ENCODE assay signal across 25 cellular contexts in the genomic region with DNA sequence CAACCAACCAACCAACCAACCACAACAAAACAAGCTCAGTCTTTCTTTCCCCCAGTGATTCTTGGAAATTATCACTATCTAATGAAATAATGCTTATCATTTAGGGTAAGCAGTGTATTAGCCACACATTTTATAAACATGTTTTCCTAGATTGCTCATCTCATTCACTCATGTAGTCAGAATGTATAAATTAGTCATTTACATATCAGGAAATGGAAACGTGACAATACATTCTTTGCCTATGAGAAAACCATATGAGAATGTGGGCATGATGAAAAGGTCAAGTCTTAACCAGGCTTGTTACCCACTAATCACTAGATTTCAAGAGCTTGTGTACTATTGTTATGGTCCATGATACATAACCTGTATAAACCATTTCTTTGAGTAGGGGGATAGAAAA.
A peak's percentile ranks its signal among the peaks of the same experiment; 100 is the strongest.
DNase-seq lines count a peak whose midpoint lies in the region; ATAC-seq and TF ChIP-seq lines count a peak whose summit lies in the region.
"Had no signal": no experiment of that assay in that cellular context is flagged by ENCODE, and none has a peak within 500 bp of the region (broad histone marks: within the 10 kb centered on the region; RNA-seq: fewer than 3 reads in every experiment).

No MANE protein-coding gene starts in this region.

- no peaks in the 10 kb centered on the region for H3K36me3 Mint-ChIP-seq in HFFc6 (ENCODE audit: low read depth)
- H3K36me3 Mint-ChIP-seq: CD8-positive, alpha-beta T cell had no signal

- H3K4me3 ChIP-seq in astrocyte of the cerebellum (ENCODE audit: low read depth, low read length) (no peak overlapping the region), foreskin fibroblast (ENCODE audit: low read depth in 1 of 2, low read length in 2 of 2) (no peak overlapping the region), MM.1S (ENCODE audit: low read length) (no peak overlapping the region)
- H3K4me3 ChIP-seq: ascending aorta, gastroesophageal sphincter had no signal

- no peak overlapping the region for H3K27ac Mint-ChIP-seq in HFFc6
- H3K27ac Mint-ChIP-seq: activated B cell treated with CpG ODN at 0.5 μM for 24 hours; CD8-positive, alpha-beta T cell; natural killer cell treated with Interleukin-12 subunit alpha and Interleukin-12 subunit beta and Interleukin-15 and Interleukin-18, amount 100 ng/mL, for 72 hours; progenitor cell of endocrine pancreas; T-helper 17 cell had no signal

- TF ChIP-seq CTCF in HFFc6 (IDR thresholded peaks at IDR 0.05) (no peak), astrocyte of the cerebellum (IDR thresholded peaks at IDR 0.05; ENCODE audit: low read depth, low read length, missing control alignments) (no peak), foreskin fibroblast (IDR thresholded peaks at IDR 0.05; ENCODE audit: low read depth, low read length) (no peak), MM.1S (IDR thresholded peaks at IDR 0.05; ENCODE audit: low read length) (no peak)

- H3K4me1 ChIP-seq in MM.1S (ENCODE audit: low read length) = no peaks in the 10 kb centered on the region
- H3K4me1 ChIP-seq: ascending aorta, gastroesophageal sphincter had no signal

- H3K27ac ChIP-seq in MM.1S (ENCODE audit: low read length) = no peak overlapping the region
- H3K27ac ChIP-seq: ascending aorta, gastroesophageal sphincter, HL-60 had no signal

- H3K4me2 ChIP-seq in MM.1S (ENCODE audit: low read depth, low read length) = no peak overlapping the region

- no peaks in the 10 kb centered on the region for H3K36me3 ChIP-seq in MM.1S (replicated peaks; ENCODE audit: insufficient read depth, low read length)
- H3K36me3 ChIP-seq: ascending aorta, gastroesophageal sphincter had no signal

- H3K4me3 Mint-ChIP-seq in HFFc6 = no peak overlapping the region
- H3K4me3 Mint-ChIP-seq: activated B cell treated with CpG ODN at 0.5 μM for 24 hours; CD8-positive, alpha-beta T cell; natural killer cell treated with Interleukin-12 subunit alpha and Interleukin-12 subunit beta and Interleukin-15 and Interleukin-18, amount 100 ng/mL, for 72 hours; T-helper 17 cell had no signal

- no peaks in the 10 kb centered on the region; the same call in 1 of the 2 replicates for H3K4me1 Mint-ChIP-seq in HFFc6 (ENCODE audit: low read depth)
- H3K4me1 Mint-ChIP-seq: activated B cell treated with CpG ODN at 0.5 μM for 24 hours, T-helper 17 cell had no signal

- ATAC-seq in HG03039 (IDR thresholded peaks at IDR 0.05; ENCODE audit: unreplicated experiment) = no peak
- ATAC-seq: CD8-positive, alpha-beta T cell; gastroesophageal sphincter; natural killer cell treated with Interleukin-12 subunit alpha and Interleukin-12 subunit beta and Interleukin-15 and Interleukin-18, amount 100 ng/mL, for 72 hours; T-helper 17 cell had no signal

- H3K27me3 Mint-ChIP-seq in HFFc6 (ENCODE audit: insufficient read depth) = no peaks in the 10 kb centered on the region
- H3K27me3 Mint-ChIP-seq: activated B cell treated with CpG ODN at 0.5 μM for 24 hours; natural killer cell treated with Interleukin-12 subunit alpha and Interleukin-12 subunit beta and Interleukin-15 and Interleukin-18, amount 100 ng/mL, for 72 hours; progenitor cell of endocrine pancreas; T-helper 17 cell had no signal

- H3K79me2 ChIP-seq in MM.1S (ENCODE audit: low read length) = no peaks in the 10 kb centered on the region

- H2AFZ ChIP-seq in MM.1S (ENCODE audit: low read length) = no peak overlapping the region

- H3K9me3 Mint-ChIP-seq in HFFc6 = peaks cover 20% of the 10 kb centered on the region
- H3K9me3 Mint-ChIP-seq: activated B cell treated with CpG ODN at 0.5 μM for 24 hours had no signal

- DNase-seq in A172 (ENCODE audit: low spot score) (peak; percentile 65), HFFc6 (peak; percentile 0), astrocyte of the cerebellum (ENCODE audit: low read depth) (peak; percentile 5), foreskin fibroblast (peak; percentile 71 to 87), MM.1S (no peak), D341Med (ENCODE audit: low spot score) (no peak), NCI-H446 (lab: John Stamatoyannopoulos, UW) (no peak)
- DNase-seq: activated B cell treated with CpG ODN at 0.5 μM for 24 hours; activated effector memory CD4-positive, alpha-beta T cell treated with Interleukin-2 at 50 U/mL for 16 hours; CD8-positive, alpha-beta T cell; DND-41; Karpas-422; NCI-H1436 treated with DMSO at 0.1 percent for 48 hours; NCI-H2227 treated with DMSO at 0.1 percent for 48 hours; NK-92 treated with Interleukin-12 subunit alpha and Interleukin-12 subunit beta, amount 100 ng/mL, for 24 hours; Right ventricle myocardium superior; stimulated activated naive CD4-positive, alpha-beta T cell treated with Interleukin-2 at 50 U/mL for 16 hours; T-helper 17 cell; trophoblast cell had no signal

- H4K20me1 ChIP-seq in MM.1S (ENCODE audit: insufficient read depth, low read length) = no peaks in the 10 kb centered on the region

- in situ Hi-C loops in astrocyte of the cerebellum (cut with HindIII; ENCODE audit: low sequenced_read_pairs) = loop anchor here (5.0 kb wide), 1 partner anchor 76 kb away; no protein-coding TSS in a partner anchor

- no peaks in the 10 kb centered on the region for H3K9me3 ChIP-seq in MM.1S (replicated peaks; ENCODE audit: insufficient read depth, low read length)
- H3K9me3 ChIP-seq: ascending aorta, gastroesophageal sphincter had no signal

- no peaks in the 10 kb centered on the region for H3K9me2 ChIP-seq in MM.1S (replicated peaks; ENCODE audit: insufficient read depth, low read length)

- no peaks in the 10 kb centered on the region for H3K27me3 ChIP-seq in MM.1S (replicated peaks; ENCODE audit: insufficient read depth, low read length)
- H3K27me3 ChIP-seq: ascending aorta, gastroesophageal sphincter had no signal

- no peak overlapping the region for H3K9ac ChIP-seq in MM.1S (ENCODE audit: low read length)

- H3F3A ChIP-seq in MM.1S (ENCODE audit: insufficient read depth, low read length) = no peaks in the 10 kb centered on the region

Comparison
In these comparisons a context has a peak if more than half of its experiments do, and no peak if none do; other contexts are left out.
1. DNase-seq: peak in A172 (single experiment), HFFc6 (single experiment), astrocyte of the cerebellum (single experiment) and foreskin fibroblast (2 of 2); none in MM.1S (single experiment), D341Med (single experiment) and NCI-H446 (0 of 2).